ENCODE assay signal across 8 cellular contexts in genomic region chr16:50152807-50153647, GRCh38. TPM values are rescaled to one million over a fixed set of nuclear protein-coding genes. Genes with fewer than 3 reads are reported as not detected.
DNase-seq lines count a peak whose midpoint lies in the region; ATAC-seq and TF ChIP-seq lines count a peak whose summit lies in the region.

Gene TENT4B, plus strand, starts transcription at chr16:50153306. Its CDS starts 316 bp downstream, at chr16:50153622.

- H4K20me1 ChIP-seq in OCI-LY3 (ENCODE audit: insufficient read depth, low read length) = peaks cover 28% of the 10 kb centered on the region

- H3K4me1 ChIP-seq in OCI-LY3 (ENCODE audit: low read length) (peaks cover 23% of the 10 kb centered on the region), mucosa of stomach (ENCODE audit: control insufficient read depth, insufficient read depth, low read length) (peaks cover 12% of the 10 kb centered on the region)

- H3K27me3 ChIP-seq in OCI-LY3 (ENCODE audit: low read depth, low read length) = no peaks in the 10 kb centered on the region
- H3K27me3 ChIP-seq in mucosa of stomach (ENCODE audit: control insufficient read depth, insufficient read depth, low read length) = no peaks in the 10 kb centered on the region

- H3K9ac ChIP-seq in OCI-LY3 (ENCODE audit: low read length) (peak within 1 kb of the TSS; percentile 89), mucosa of stomach (ENCODE audit: low read length) (peak within 1 kb of the TSS; percentile 74)

- ATAC-seq in GM19463 (IDR thresholded peaks at IDR 0.05; ENCODE audit: unreplicated experiment) = peak; percentile 69

- peak within 1 kb of the TSS; percentile 78 for H3K27ac ChIP-seq in OCI-LY3 (ENCODE audit: low read length)

- H3K79me2 ChIP-seq in OCI-LY3 (ENCODE audit: low read length) = peaks cover 47% of the 10 kb centered on the region

- TF ChIP-seq CTCF in OCI-LY3 (IDR thresholded peaks at IDR 0.05; ENCODE audit: low read depth, low read length) = no peak
- no peak for TF ChIP-seq CTCF in epithelial cell of proximal tubule (conservative IDR thresholded peaks at IDR 0.05; ENCODE audit: low read depth, low read length)

- H3K9me3 ChIP-seq in OCI-LY3 (ENCODE audit: insufficient read depth, low read length) = no peaks in the 10 kb centered on the region
- H3K9me3 ChIP-seq in mucosa of stomach (ENCODE audit: control insufficient read depth, low read length) = no peaks in the 10 kb centered on the region

- H3K4me2 ChIP-seq in OCI-LY3 (ENCODE audit: low read length) = peak within 1 kb of the TSS; percentile 95

- H2AFZ ChIP-seq in OCI-LY3 (ENCODE audit: low read depth, low read length) = peak within 1 kb of the TSS; percentile 92

- DNase-seq in COLO829 (ENCODE audit: low spot score) (peak; percentile 69), HK-2 (ENCODE audit: unreplicated experiment) (peak; percentile 87), epithelial cell of proximal tubule (ENCODE audit: low read depth) (no peak)
- peak; percentile 95 for DNase-seq in activated T-cell treated with anti-CD3 and anti-CD28 coated beads, Interleukin-2, amount 50 U/mL, for 1 hour
- DNase-seq in stimulated activated CD8-positive, alpha-beta memory T cell treated with anti-CD3 and anti-CD28 coated beads, Interleukin-4, amount 100 ng/mL, for 48 hours = peak; percentile 88

- H3K36me3 ChIP-seq in OCI-LY3 (replicated peaks; ENCODE audit: low read depth, low read length) = peaks cover 5% of the 10 kb centered on the region
- no peaks in the 10 kb centered on the region for H3K36me3 ChIP-seq in mucosa of stomach (ENCODE audit: control insufficient read depth, insufficient read depth, low read length)

- H3K4me3 ChIP-seq in OCI-LY3 (ENCODE audit: low read length) = peak within 1 kb of the TSS; percentile 100
- peak within 1 kb of the TSS; percentile 89 for H3K4me3 ChIP-seq in epithelial cell of proximal tubule (ENCODE audit: low read depth, low read length)
- H3K4me3 ChIP-seq in mucosa of stomach (ENCODE audit: low read length) = peak within 1 kb of the TSS; percentile 66

RNA-seq across cellular contexts. Expression of gene TENT4B, which starts in this region (rescaled TPM):
- total RNA-seq in epithelial cell of proximal tubule = 7.7 and 9.4 TPM in 2 replicates
